ENCODE assay signal across 8 cellular contexts in the genomic region with DNA sequence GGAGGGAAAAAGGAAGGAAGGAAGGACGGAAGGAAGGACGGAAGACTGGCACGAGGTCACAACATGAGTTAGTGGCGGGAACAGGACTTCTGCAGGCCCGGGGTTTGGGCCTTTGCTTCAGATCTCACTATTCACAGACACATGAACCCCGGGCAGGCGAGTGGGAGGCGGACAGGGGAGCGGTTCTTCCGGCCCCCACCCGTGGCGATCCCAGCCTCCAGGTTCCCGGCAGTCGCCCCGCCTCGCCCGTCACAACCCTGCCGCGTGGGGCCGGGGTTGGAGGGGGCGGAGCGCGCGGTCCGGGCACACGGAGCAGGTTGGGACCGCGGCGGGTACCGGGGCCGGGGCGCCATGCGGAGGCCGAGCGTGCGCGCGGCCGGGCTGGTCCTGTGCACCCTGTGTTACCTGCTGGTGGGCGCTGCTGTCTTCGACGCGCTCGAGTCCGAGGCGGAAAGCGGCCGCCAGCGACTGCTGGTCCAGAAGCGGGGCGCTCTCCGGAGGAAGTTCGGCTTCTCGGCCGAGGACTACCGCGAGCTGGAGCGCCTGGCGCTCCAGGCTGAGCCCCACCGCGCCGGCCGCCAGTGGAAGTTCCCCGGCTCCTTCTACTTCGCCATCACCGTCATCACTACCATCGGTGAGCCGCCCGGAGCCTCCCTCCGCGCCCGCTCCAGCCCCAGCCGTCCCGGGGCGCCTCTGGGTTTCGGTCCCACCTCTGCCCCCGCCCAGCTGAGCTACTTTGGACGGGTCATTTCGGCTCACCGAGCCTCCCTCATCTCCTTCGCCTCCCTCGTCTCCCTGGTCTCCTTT. TPM values are rescaled to one million over a fixed set of nuclear protein-coding genes. Genes with fewer than 3 reads are reported as not detected.
DNase-seq lines count a peak whose midpoint lies in the region; ATAC-seq and TF ChIP-seq lines count a peak whose summit lies in the region.

A gene (plus strand): TSS at position 306 of the 807 bp plus-strand sequence. CDS start 46 bp downstream, at position 352.

- H3K36me3 ChIP-seq in Loucy (ENCODE audit: insufficient read depth, low read length) (no peaks in the 10 kb centered on the region), cardiac muscle cell (no peaks in the 10 kb centered on the region)

- H3K9me3 ChIP-seq in Loucy (ENCODE audit: insufficient read depth, low read depth, low read length) (no peaks in the 10 kb centered on the region), cardiac muscle cell (ENCODE audit: low read depth) (no peaks in the 10 kb centered on the region)

- H3K27ac ChIP-seq in cardiac muscle cell: no peak within 1 kb of the TSS

- ATAC-seq in GM18907 (IDR thresholded peaks at IDR 0.05; ENCODE audit: unreplicated experiment) (no peak), GM19467 (IDR thresholded peaks at IDR 0.05; ENCODE audit: unreplicated experiment) (no peak)

- no peaks in the 10 kb centered on the region for H3F3A ChIP-seq in Loucy (ENCODE audit: low read depth)

- H3K27me3 ChIP-seq in Loucy (ENCODE audit: insufficient read depth, low read length, poor library complexity, severe bottlenecking) (peaks cover 39% of the 10 kb centered on the region), cardiac muscle cell (peaks cover 33% of the 10 kb centered on the region)

- H3K9ac ChIP-seq in Loucy (ENCODE audit: low read depth, low read length, poor library complexity, severe bottlenecking): no peak within 1 kb of the TSS

- H3K4me2 ChIP-seq in Loucy (ENCODE audit: low read depth, low read length, poor library complexity, severe bottlenecking): peak within 1 kb of the TSS; percentile 32

- TF ChIP-seq CTCF in Loucy (conservative IDR thresholded peaks at IDR 0.05; ENCODE audit: low read length): no peak
- TF ChIP-seq CTCF in cardiac muscle cell (IDR thresholded peaks at IDR 0.05; ENCODE audit: low read depth, low read length): no peak
- TF ChIP-seq CTCF in retinal pigment epithelial cell (conservative IDR thresholded peaks at IDR 0.05; ENCODE audit: low read depth, low read length): no peak

- H2AFZ ChIP-seq in Loucy (ENCODE audit: low read length): no peak within 1 kb of the TSS; the same call in 1 of the 2 replicates

- no peaks in the 10 kb centered on the region for H3K9me2 ChIP-seq in Loucy (replicated peaks; ENCODE audit: low read depth, low read length)

- no peaks in the 10 kb centered on the region for H3K4me1 ChIP-seq in Loucy (ENCODE audit: insufficient read depth, low read length, poor library complexity, severe bottlenecking)
- H3K4me1 ChIP-seq in cardiac muscle cell (ENCODE audit: low read depth): peaks cover 6% of the 10 kb centered on the region

- no peaks in the 10 kb centered on the region for H4K20me1 ChIP-seq in Loucy (ENCODE audit: insufficient read depth, low read length, poor library complexity, severe bottlenecking)

- H3K79me2 ChIP-seq in Loucy (ENCODE audit: insufficient read depth, low read length): no peaks in the 10 kb centered on the region

- H3K4me3 ChIP-seq in Loucy (ENCODE audit: low read length, poor library complexity, severe bottlenecking) (no peak within 1 kb of the TSS), cardiac muscle cell (peak within 1 kb of the TSS; percentile 37), retinal pigment epithelial cell (ENCODE audit: low read length) (peak within 1 kb of the TSS; percentile 37)

- peak; percentile 34 for DNase-seq in AG08395 (ENCODE audit: low spot score)
- DNase-seq in activated gamma-delta T cell (lab: John Stamatoyannopoulos, UW): peak; percentile 20
- peak; percentile 33 to 61 for DNase-seq in cardiac muscle cell (ENCODE audit: low read depth in 1 of 2, low spot score in 1 of 2)
- DNase-seq in retinal pigment epithelial cell (ENCODE audit: low read depth): no peak
- DNase-seq in NCI-H2107 treated with DMSO at 0.1 percent for 48 hours (lab: John Stamatoyannopoulos, UW; ENCODE audit: unreplicated experiment): no peak

RNA-seq across cellular contexts. Expression of the gene that starts here (rescaled TPM):
- 0.07 TPM in 1 of 2 replicates, not detected in the other for total RNA-seq in cardiac muscle cell
- polyA plus RNA-seq in cardiac muscle cell: 0.32 TPM in 1 of 2 replicates, not detected in the other

Comparison
In these comparisons a context has a peak if more than half of its experiments do, and no peak if none do; other contexts are left out.
1. Peak in DNase-seq and H3K4me3 ChIP-seq in cardiac muscle cell; RNA of the gene not detected or under 1 TPM.
2. DNase-seq: peak in AG08395 (single experiment) and activated gamma-delta T cell (single experiment); none in retinal pigment epithelial cell (single experiment) and NCI-H2107 treated with DMSO at 0.1 percent for 48 hours (single experiment).